ENCODE assay signal across 25 cellular contexts in the genomic region with DNA sequence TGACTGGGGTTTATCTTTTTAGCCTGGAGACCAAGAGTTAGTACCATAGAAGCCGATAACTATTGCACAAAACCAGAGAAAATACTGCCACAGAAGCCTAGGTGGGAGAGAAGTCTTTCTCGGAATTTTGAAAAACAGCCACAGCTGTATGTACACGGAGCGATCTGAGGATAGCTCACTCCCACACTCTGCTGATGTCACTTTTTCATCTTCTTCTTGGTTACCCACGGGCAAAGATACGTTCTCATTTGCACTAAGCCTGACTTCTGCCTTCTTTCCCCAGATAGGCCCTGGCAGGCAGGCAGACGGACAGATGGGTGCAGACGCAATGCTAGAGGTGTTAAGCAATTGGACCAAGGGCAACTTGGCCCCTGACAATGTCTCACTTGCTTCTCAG.
"Had no signal": no experiment of that assay in that cellular context is flagged by ENCODE, and none has a peak within 500 bp of the region (broad histone marks: within the 10 kb centered on the region; RNA-seq: fewer than 3 reads in every experiment).

No MANE protein-coding gene starts in this region.

- H3K27ac ChIP-seq: left lung, lower lobe of right lung, neutrophil, parathyroid adenoma, psoas muscle, right atrium auricular region, skin epidermis, stomach, testis, thyroid gland, transverse colon, upper lobe of left lung, vagina had no signal

- H3K9ac ChIP-seq: parathyroid adenoma had no signal

- H2AFZ ChIP-seq: parathyroid adenoma had no signal

- ATAC-seq: left lung; lower lobe of right lung; naive thymus-derived CD8-positive, alpha-beta T cell; psoas muscle; sciatic nerve; stimulated activated naive B cell treated with anti-CD40 and anti-IgM and Interleukin-4, amounts not matched to agents 10 μg/mL and 1 μg/mL and 100 μg/mL, for 72 hours; stimulated activated naive CD8-positive, alpha-beta T cell treated with anti-CD3 and anti-CD28 coated beads, Interleukin-15, Interleukin-2, amounts not matched to agents 100 U/mL and 50 U/mL, for 24 hours had no signal

- DNase-seq: islet precursor cell; left lung; lower lobe of right lung; mammary epithelial cell; mesenchymal stem cell; naive thymus-derived CD8-positive, alpha-beta T cell; occipital lobe; psoas muscle; stimulated activated CD4-positive, alpha-beta T cell treated with anti-CD3 and anti-CD28 coated beads, Interleukin-12 subunit alpha, Interleukin-12 subunit beta, amount 100 ng/mL, for 4 hours; stimulated activated CD4-positive, alpha-beta T cell treated with anti-CD3 and anti-CD28 coated beads, Interleukin-15, amount 100 ng/mL, for 24 hours; stimulated activated CD4-positive, alpha-beta T cell treated with anti-CD3 and anti-CD28 coated beads, Interleukin-2, amount 100 ng/mL, for 24 hours; stimulated activated CD4-positive, alpha-beta T cell treated with anti-CD3 and anti-CD28 coated beads, Interleukin-4, amount 100 ng/mL, for 1 hour; stimulated activated naive B cell treated with anti-CD40 and anti-IgM and Interleukin-4, amounts not matched to agents 10 μg/mL and 1 μg/mL and 100 μg/mL, for 72 hours; stimulated activated naive CD8-positive, alpha-beta T cell treated with anti-CD3 and anti-CD28 coated beads, Interleukin-15, Interleukin-2, amounts not matched to agents 100 U/mL and 50 U/mL, for 24 hours; stomach; testis; thyroid gland; transverse colon; upper lobe of left lung had no signal

- H3K36me3 ChIP-seq: left lung, lower lobe of right lung, neutrophil, right atrium auricular region, stomach, thyroid gland, transverse colon, upper lobe of left lung, vagina had no signal

- H3K27me3 ChIP-seq: testis, vagina had no signal

- H3K9me3 Mint-ChIP-seq: naive thymus-derived CD8-positive, alpha-beta T cell; stimulated activated naive B cell treated with anti-CD40 and anti-IgM and Interleukin-4, amounts not matched to agents 10 μg/mL and 1 μg/mL and 100 μg/mL, for 72 hours had no signal

- H3K36me3 Mint-ChIP-seq: naive thymus-derived CD8-positive, alpha-beta T cell; stimulated activated naive B cell treated with anti-CD40 and anti-IgM and Interleukin-4, amounts not matched to agents 10 μg/mL and 1 μg/mL and 100 μg/mL, for 72 hours had no signal

- H3K79me2 ChIP-seq: parathyroid adenoma had no signal

- H3K4me3 Mint-ChIP-seq: naive thymus-derived CD8-positive, alpha-beta T cell; stimulated activated naive B cell treated with anti-CD40 and anti-IgM and Interleukin-4, amounts not matched to agents 10 μg/mL and 1 μg/mL and 100 μg/mL, for 72 hours had no signal

- H3K9me3 ChIP-seq: left lung, lower lobe of right lung, neutrophil, psoas muscle, right atrium auricular region, stomach, testis, thyroid gland, transverse colon, upper lobe of left lung, vagina had no signal

- H3K4me3 ChIP-seq: left lung, lower lobe of right lung, psoas muscle, right atrium auricular region, skin epidermis, stomach, testis, thyroid gland, transverse colon, upper lobe of left lung, vagina had no signal

- H3K27ac Mint-ChIP-seq: naive thymus-derived CD8-positive, alpha-beta T cell; stimulated activated naive B cell treated with anti-CD40 and anti-IgM and Interleukin-4, amounts not matched to agents 10 μg/mL and 1 μg/mL and 100 μg/mL, for 72 hours had no signal
